ENCODE assay signal across 22 cellular contexts in genomic region chr2:240499309-240500301, GRCh38. TPM values are rescaled to one million over a fixed set of nuclear protein-coding genes. Genes with fewer than 3 reads are reported as not detected.
DNase-seq lines count a peak whose midpoint lies in the region; ATAC-seq and TF ChIP-seq lines count a peak whose summit lies in the region.
"Had no signal": no experiment of that assay in that cellular context is flagged by ENCODE, and none has a peak within 500 bp of the region (broad histone marks: within the 10 kb centered on the region; RNA-seq: fewer than 3 reads in every experiment).

No MANE protein-coding gene starts in this region.

- TF ChIP-seq POLR2A in prostate gland (IDR thresholded peaks at IDR 0.05): no peak

- no peaks in the 10 kb centered on the region for H3K36me3 ChIP-seq in prostate gland
- peaks cover 0 to 13% of the 10 kb centered on the region in 2 donors for H3K36me3 ChIP-seq in psoas muscle (ENCODE audit: insufficient read depth in 1 of 2, low read depth in 1 of 2)
- no peaks in the 10 kb centered on the region for H3K36me3 ChIP-seq in CD8-positive, alpha-beta memory T cell (ENCODE audit: insufficient read depth, low read length)

- 96% methylated on average over 26 of the region's 32 CpGs for WGBS in prostate gland
- 89 to 94% (median 93%) methylated on average over 31 to 32 of the region's 32 CpGs for WGBS in psoas muscle, 3 donors

- H3K9me3 ChIP-seq in prostate gland (no peaks in the 10 kb centered on the region), psoas muscle (no peaks in the 10 kb centered on the region)
- no peaks in the 10 kb centered on the region for H3K9me3 ChIP-seq in CD8-positive, alpha-beta memory T cell (ENCODE audit: low read length)
- H3K9me3 ChIP-seq: A549, heart right ventricle had no signal

- peaks cover 7 to 10% of the 10 kb centered on the region in 2 donors for H3K36me3 Mint-ChIP-seq in activated T-cell treated with anti-CD3 and anti-CD28 coated beads, Interleukin-2, amount 50 U/mL, for 72 hours (ENCODE audit: insufficient read depth in 2 of 2)
- peaks cover 28 to 63% (median 30%) of the 10 kb centered on the region in 3 donors for H3K36me3 Mint-ChIP-seq in CD8-positive, alpha-beta memory T cell

- H3K4me3 ChIP-seq in prostate gland (no peak overlapping the region), psoas muscle (no peak overlapping the region)
- H3K4me3 ChIP-seq in CD8-positive, alpha-beta memory T cell (ENCODE audit: low read length): no peak overlapping the region
- H3K4me3 ChIP-seq: A549; BLaER1 treated with 17β-estradiol and CSF1 and Interleukin-3, amounts not matched to agents 10 nM and 100 nM; GM23248; heart right ventricle had no signal

- H3K4me3 Mint-ChIP-seq in activated T-cell treated with anti-CD3 and anti-CD28 coated beads, Interleukin-2, amount 50 U/mL, for 72 hours: no peak overlapping the region
- H3K4me3 Mint-ChIP-seq in CD8-positive, alpha-beta memory T cell: no peak overlapping the region
- H3K4me3 Mint-ChIP-seq: activated CD4-positive, alpha-beta T cell treated with anti-CD3 and anti-CD28 coated beads, Interleukin-2, amount 10 ng/mL, durations not matched to agents 24 days and 14 days; neural crest cell had no signal

- DNase-seq in activated T-cell treated with anti-CD3 and anti-CD28 coated beads, Interleukin-2, amount 50 U/mL, for 1 hour: peak; percentile 15
- DNase-seq in activated T-cell treated with anti-CD3 and anti-CD28 coated beads, Interleukin-2, amount 50 U/mL, for 72 hours: no peak
- DNase-seq in GM13976 (ENCODE audit: low spot score) (peak; percentile 33), iPS-NIHi7 (ENCODE audit: extremely low spot score) (peak; percentile 5), prostate gland (ENCODE audit: low spot score) (peak; percentile 3), psoas muscle (no peak), NCI-H146 (lab: John Stamatoyannopoulos, UW) (no peak)
- DNase-seq in CD8-positive, alpha-beta memory T cell: no peak
- DNase-seq: activated CD4-positive, alpha-beta T cell treated with anti-CD3 and anti-CD28 coated beads, Interleukin-2, amount 10 ng/mL, durations not matched to agents 24 days and 14 days; GM23248; heart right ventricle; mesendoderm; NCI-H1048; NCI-H2081 treated with DMSO at 0.1 percent for 48 hours; NCI-H510A; retina; stimulated activated naive CD4-positive, alpha-beta T cell treated with Interleukin-2 at 50 U/mL for 16 hours; trophoblast cell had no signal

- no peak for TF ChIP-seq CTCF in GM13976 (IDR thresholded peaks at IDR 0.05; ENCODE audit: borderline replicate concordance, control extremely low read depth, extremely low read depth, insufficient read depth, missing control alignments)
- no peak for TF ChIP-seq CTCF in prostate gland (IDR thresholded peaks at IDR 0.05)
- no peak for TF ChIP-seq CTCF in psoas muscle (IDR thresholded peaks at IDR 0.05)

- no peak for ATAC-seq in activated T-cell treated with anti-CD3 and anti-CD28 coated beads, Interleukin-2, amount 50 U/mL, for 72 hours (replicated peaks in 1 of 2)
- no peak for ATAC-seq in psoas muscle
- ATAC-seq: A549 had no signal

- H3K9me3 Mint-ChIP-seq in activated T-cell treated with anti-CD3 and anti-CD28 coated beads, Interleukin-2, amount 50 U/mL, for 72 hours: no peaks in the 10 kb centered on the region
- peaks cover 0 to 1% (median 0%) of the 10 kb centered on the region in 5 donors for H3K9me3 Mint-ChIP-seq in CD8-positive, alpha-beta memory T cell
- H3K9me3 Mint-ChIP-seq: neural crest cell had no signal

- in situ Hi-C loops in GM13976 (cut with MboI; ENCODE audit: low sequenced_read_pairs, unreplicated experiment): loop anchor here (25.0 kb wide), 1 partner anchor 213 kb away; no protein-coding TSS in a partner anchor

- H3K27me3 ChIP-seq in prostate gland (replicated peaks; ENCODE audit: insufficient read depth) (no peaks in the 10 kb centered on the region), psoas muscle (ENCODE audit: insufficient read depth in 3 of 3, low read length in 2 of 3) (no peaks in the 10 kb centered on the region)
- H3K27me3 ChIP-seq in CD8-positive, alpha-beta memory T cell (ENCODE audit: insufficient read depth, low read length, poor library complexity, severe bottlenecking): no peaks in the 10 kb centered on the region
- H3K27me3 ChIP-seq: BLaER1 treated with 17β-estradiol and CSF1 and Interleukin-3, amounts not matched to agents 10 nM and 100 nM; heart right ventricle had no signal

- intact Hi-C loops in prostate gland (cut with DNase I) (no loop called here), psoas muscle (cut with DNase I) (no loop called here)

- CTCF ChIA-PET in CD8-positive, alpha-beta memory T cell (lab: Charles Lee): interaction anchor here (1.0 kb wide), 1 partner anchor 15 kb away, joined by 4 read pairs; no protein-coding TSS in a partner anchor

- H3K4me1 ChIP-seq in prostate gland (replicated peaks): no peaks in the 10 kb centered on the region
- H3K4me1 ChIP-seq in psoas muscle: no peaks in the 10 kb centered on the region
- no peaks in the 10 kb centered on the region for H3K4me1 ChIP-seq in CD8-positive, alpha-beta memory T cell (ENCODE audit: insufficient read depth, low read length)
- H3K4me1 ChIP-seq: A549; BLaER1 treated with 17β-estradiol and CSF1 and Interleukin-3, amounts not matched to agents 10 nM and 100 nM; heart right ventricle had no signal

- no peak overlapping the region for H3K27ac Mint-ChIP-seq in activated T-cell treated with anti-CD3 and anti-CD28 coated beads, Interleukin-2, amount 50 U/mL, for 72 hours
- no peak overlapping the region for H3K27ac Mint-ChIP-seq in CD8-positive, alpha-beta memory T cell
- H3K27ac Mint-ChIP-seq: activated CD4-positive, alpha-beta T cell treated with anti-CD3 and anti-CD28 coated beads, Interleukin-2, amount 10 ng/mL, durations not matched to agents 24 days and 14 days had no signal

- H3K27ac ChIP-seq in prostate gland: no peak overlapping the region
- H3K27ac ChIP-seq in psoas muscle: no peak overlapping the region
- H3K27ac ChIP-seq in CD8-positive, alpha-beta memory T cell (ENCODE audit: low read depth, low read length): no peak overlapping the region
- H3K27ac ChIP-seq: A549; BLaER1 treated with 17β-estradiol and CSF1 and Interleukin-3, amounts not matched to agents 10 nM and 100 nM; GM23248; heart right ventricle; KMS-11 had no signal

- H3K4me1 Mint-ChIP-seq in activated T-cell treated with anti-CD3 and anti-CD28 coated beads, Interleukin-2, amount 50 U/mL, for 72 hours (ENCODE audit: low read depth): no peaks in the 10 kb centered on the region
- H3K4me1 Mint-ChIP-seq in CD8-positive, alpha-beta memory T cell: no peaks in the 10 kb centered on the region
- H3K4me1 Mint-ChIP-seq: neural crest cell had no signal

- POLR2A ChIA-PET in CD8-positive, alpha-beta memory T cell (lab: Charles Lee): no interaction called here

- H3K27me3 Mint-ChIP-seq in activated T-cell treated with anti-CD3 and anti-CD28 coated beads, Interleukin-2, amount 50 U/mL, for 72 hours (ENCODE audit: low read depth): no peaks in the 10 kb centered on the region
- H3K27me3 Mint-ChIP-seq in CD8-positive, alpha-beta memory T cell: no peaks in the 10 kb centered on the region
- H3K27me3 Mint-ChIP-seq: activated CD4-positive, alpha-beta T cell treated with anti-CD3 and anti-CD28 coated beads, Interleukin-2, amount 10 ng/mL, durations not matched to agents 24 days and 14 days had no signal

RNA-seq across cellular contexts. Expression of gene ANKMY1, which starts 58.2 kb away (rescaled TPM):
- total RNA-seq in activated T-cell treated with anti-CD3 and anti-CD28 coated beads, Interleukin-2, amount 50 U/mL, for 72 hours: 10 to 100 TPM; 31.6 to 44.9 TPM
- total RNA-seq in prostate gland (10 to 100 TPM; 22.7 to 31.4 TPM), psoas muscle (1 to 10 TPM; 3.0 to 5.8 (median 4.6) TPM)
- 1 to 10 TPM; 1.4 to 2.5 (median 2.4) TPM for polyA plus RNA-seq in psoas muscle
- 10 to 100 TPM; 22.4 to 27.9 TPM for total RNA-seq in CD8-positive, alpha-beta memory T cell
- polyA plus RNA-seq in CD8-positive, alpha-beta memory T cell: 15.8 TPM

Comparison
In these comparisons a context has a peak if more than half of its experiments do, and no peak if none do; other contexts are left out.
1. DNase-seq: peak in activated T-cell treated with anti-CD3 and anti-CD28 coated beads, Interleukin-2, amount 50 U/mL, for 1 hour (single experiment), GM13976 (single experiment), iPS-NIHi7 (single experiment) and prostate gland (single experiment); none in activated T-cell treated with anti-CD3 and anti-CD28 coated beads, Interleukin-2, amount 50 U/mL, for 72 hours (0 of 2), psoas muscle (0 of 2), CD8-positive, alpha-beta memory T cell (0 of 5) and NCI-H146 (single experiment).